23 cellular contexts compared by ENCODE assay signal in genomic region chr1:3824650-3825049, GRCh38. TPM values are rescaled to one million over a fixed set of nuclear protein-coding genes. Genes with fewer than 3 reads are reported as not detected.
"Had no signal": no experiment of that assay in that cellular context is flagged by ENCODE, and none has a peak within 500 bp of the region (broad histone marks: within the 10 kb centered on the region; RNA-seq: fewer than 3 reads in every experiment).

No MANE protein-coding gene starts in this region.

- DNase-seq: KBM-7, MV-4-11, NCI-H1048, NCI-H1105, NCI-H1417 treated with DMSO at 0.1 percent for 48 hours, NCI-H146, NCI-H1694 treated with DMSO at 0.1 percent for 48 hours, NCI-H1930, NCI-H2081, NCI-H2107, NCI-H2227 treated with DMSO at 0.1 percent for 48 hours, NCI-H524 treated with DMSO at 0.1 percent for 48 hours, NCI-H69, NCI-H774, Right ventricle myocardium superior, RPMI8226, SIG-M5 had no signal

- H3K4me1 ChIP-seq: SJSA1 had no signal

- H3K27me3 ChIP-seq: SJSA1 had no signal

- H3K9me3 ChIP-seq: SJSA1 had no signal

- H3K4me3 ChIP-seq: SJSA1, SK-N-MC had no signal

- H3K27ac ChIP-seq: SJSA1, SK-N-MC had no signal

RNA-seq across cellular contexts. Expression of gene SMIM1, which starts 52.1 kb away (rescaled TPM):
- total RNA-seq: HT-29, LHCN-M2, MCF 10A, NCI-H460, SJSA1 had no signal
